In genomic region chr19:13902993-13903555, GRCh38 we compare ENCODE assay signal across 1 cellular context.
TF ChIP-seq lines count a peak whose summit lies in the region.

No MANE protein-coding gene starts in this region.

TF ChIP-seq in HepG2, 621 proteins besides CTCF, POLR2A, EP300 and RAD21 (continues in another document):
- TF ChIP-seq NR2F2 (IDR thresholded peaks at IDR 0.05; ENCODE audit: borderline replicate concordance, low read depth) = no peak
- TF ChIP-seq PATZ1 (CRISPR knock-in tag; IDR thresholded peaks at IDR 0.05) = peak; percentile 59
- TF ChIP-seq NFIC (IDR thresholded peaks at IDR 0.05; ENCODE audit: low read length) = no peak
- TF ChIP-seq BRF2 (CRISPR knock-in tag; IDR thresholded peaks at IDR 0.05) = no peak
- TF ChIP-seq UBTF (CRISPR knock-in tag; IDR thresholded peaks at IDR 0.05) = no peak
- TF ChIP-seq DPF2 (CRISPR knock-in tag; IDR thresholded peaks at IDR 0.05; ENCODE audit: borderline replicate concordance, low read depth) = no peak
- no peak for TF ChIP-seq ZFP41 (CRISPR knock-in tag; IDR thresholded peaks at IDR 0.05; ENCODE audit: borderline replicate concordance)
- TF ChIP-seq MED8 (CRISPR knock-in tag; IDR thresholded peaks at IDR 0.05; ENCODE audit: insufficient replicate concordance) = no peak
- peak; percentile 14; the same call in 1 of the 2 replicates for TF ChIP-seq STAG1 (CRISPR knock-in tag; IDR thresholded peaks at IDR 0.05)
- TF ChIP-seq ZNF678 (CRISPR knock-in tag; IDR thresholded peaks at IDR 0.05) = no peak
- no peak for TF ChIP-seq ZBTB1 (CRISPR knock-in tag; IDR thresholded peaks at IDR 0.05; ENCODE audit: borderline replicate concordance)
- no peak for TF ChIP-seq HMGA1 (CRISPR knock-in tag; conservative IDR thresholded peaks at IDR 0.05)
- TF ChIP-seq ZNF562 (CRISPR knock-in tag; IDR thresholded peaks at IDR 0.05; ENCODE audit: borderline replicate concordance) = no peak
- no peak for TF ChIP-seq ARID3A (IDR thresholded peaks at IDR 0.05; ENCODE audit: low read depth, low read length)
- peak; percentile 82 for TF ChIP-seq THAP11 (CRISPR knock-in tag; IDR thresholded peaks at IDR 0.05)
- no peak for TF ChIP-seq ZNF136 (CRISPR knock-in tag; IDR thresholded peaks at IDR 0.05; ENCODE audit: low read depth)
- TF ChIP-seq AHDC1 (CRISPR knock-in tag; IDR thresholded peaks at IDR 0.05; ENCODE audit: borderline replicate concordance) = no peak
- TF ChIP-seq TAF1 (CRISPR knock-in tag; IDR thresholded peaks at IDR 0.05) = no peak
- TF ChIP-seq ZNF557 (CRISPR knock-in tag; IDR thresholded peaks at IDR 0.05) = no peak
- peak; percentile 94 for TF ChIP-seq ZNF460 (CRISPR knock-in tag; IDR thresholded peaks at IDR 0.05; ENCODE audit: borderline replicate concordance)
- 0 out of 2 replicates have a peak, but pooled peaks have one; percentile 42 for TF ChIP-seq POGZ (CRISPR knock-in tag; IDR thresholded peaks at IDR 0.05)
- peak; percentile 38; the same call in 1 of the 2 replicates for TF ChIP-seq ZFY (CRISPR knock-in tag; IDR thresholded peaks at IDR 0.05)
- TF ChIP-seq PLRG1 (conservative IDR thresholded peaks at IDR 0.05) = no peak
- no peak for TF ChIP-seq POLR2AphosphoS5 (IDR thresholded peaks at IDR 0.05; ENCODE audit: low read depth, low read length)
- TF ChIP-seq KAT8 (CRISPR knock-in tag; IDR thresholded peaks at IDR 0.05) = peak; percentile 69
- no peak for TF ChIP-seq ZNF83 (CRISPR knock-in tag; IDR thresholded peaks at IDR 0.05; ENCODE audit: borderline replicate concordance)
- TF ChIP-seq NCOA2 (CRISPR knock-in tag; IDR thresholded peaks at IDR 0.05) = no peak
- no peak for TF ChIP-seq ZNF788 (CRISPR knock-in tag; IDR thresholded peaks at IDR 0.05; ENCODE audit: borderline replicate concordance)
- TF ChIP-seq E2F1 (CRISPR knock-in tag; IDR thresholded peaks at IDR 0.05) = no peak
- 0 out of 2 replicates have a peak, but pooled peaks have one; percentile 13 for TF ChIP-seq IKZF5 (CRISPR knock-in tag; IDR thresholded peaks at IDR 0.05)
- no peak for TF ChIP-seq MAX (IDR thresholded peaks at IDR 0.05)
- 0 out of 4 replicates have a peak, but pooled peaks of 1 of the 2 experiments have one; percentile 32 for TF ChIP-seq HMGXB4 (CRISPR knock-in tag; IDR thresholded peaks at IDR 0.05; ENCODE audit: borderline replicate concordance in 1 of 2, low read depth in 1 of 2)
- peak; percentile 92 for TF ChIP-seq ZMYM4 (CRISPR knock-in tag; IDR thresholded peaks at IDR 0.05)
- no peak for TF ChIP-seq HCFC1 (IDR thresholded peaks at IDR 0.05; ENCODE audit: low read depth, low read length)
- no peak for TF ChIP-seq ZSCAN20 (CRISPR knock-in tag; IDR thresholded peaks at IDR 0.05; ENCODE audit: borderline replicate concordance)
- no peak for TF ChIP-seq LCORL (IDR thresholded peaks at IDR 0.05)
- TF ChIP-seq LCORL (CRISPR knock-in tag; IDR thresholded peaks at IDR 0.05) = 0 out of 2 replicates have a peak, but pooled peaks have one; percentile 41
- TF ChIP-seq ZNF574 (CRISPR knock-in tag; IDR thresholded peaks at IDR 0.05) = peak; percentile 98
- TF ChIP-seq THAP8 (CRISPR knock-in tag; IDR thresholded peaks at IDR 0.05; ENCODE audit: borderline replicate concordance) = no peak
